Comparison of ENCODE assay signal across 1 cellular context in genomic region chr1:31745071-31745897, GRCh38.
TF ChIP-seq lines count a peak whose summit lies in the region.

No MANE protein-coding gene starts in this region.

TF ChIP-seq in HCT116, 20 proteins besides CTCF, POLR2A, EP300 and RAD21 (continued from another document):
- TF ChIP-seq REST (IDR thresholded peaks at IDR 0.05; ENCODE audit: low read depth) (no peak), ZNF274 (IDR thresholded peaks at IDR 0.05; ENCODE audit: low read depth, low read length) (no peak), CBX3 (IDR thresholded peaks at IDR 0.05; ENCODE audit: low read depth) (no peak), POLR2AphosphoS5 (IDR thresholded peaks at IDR 0.05; ENCODE audit: low read depth, low read length) (no peak), EZH2phosphoT487 (IDR thresholded peaks at IDR 0.05; ENCODE audit: borderline replicate concordance) (no peak), JUND (IDR thresholded peaks at IDR 0.05) (no peak), CEBPB (IDR thresholded peaks at IDR 0.05; ENCODE audit: low read depth) (no peak), SRF (IDR thresholded peaks at IDR 0.05; ENCODE audit: low read depth) (no peak), SP1 (IDR thresholded peaks at IDR 0.05; ENCODE audit: low read depth) (no peak), ZFX (IDR thresholded peaks at IDR 0.05) (no peak), SIN3A (IDR thresholded peaks at IDR 0.05; ENCODE audit: low read depth) (no peak), ATF3 (IDR thresholded peaks at IDR 0.05) (no peak), EZH2 (IDR thresholded peaks at IDR 0.05) (no peak), FOSL1 (IDR thresholded peaks at IDR 0.05; ENCODE audit: low read depth) (no peak), ELF1 (IDR thresholded peaks at IDR 0.05; ENCODE audit: borderline replicate concordance, low read depth) (no peak)
- TF ChIP-seq, protein P1, sequence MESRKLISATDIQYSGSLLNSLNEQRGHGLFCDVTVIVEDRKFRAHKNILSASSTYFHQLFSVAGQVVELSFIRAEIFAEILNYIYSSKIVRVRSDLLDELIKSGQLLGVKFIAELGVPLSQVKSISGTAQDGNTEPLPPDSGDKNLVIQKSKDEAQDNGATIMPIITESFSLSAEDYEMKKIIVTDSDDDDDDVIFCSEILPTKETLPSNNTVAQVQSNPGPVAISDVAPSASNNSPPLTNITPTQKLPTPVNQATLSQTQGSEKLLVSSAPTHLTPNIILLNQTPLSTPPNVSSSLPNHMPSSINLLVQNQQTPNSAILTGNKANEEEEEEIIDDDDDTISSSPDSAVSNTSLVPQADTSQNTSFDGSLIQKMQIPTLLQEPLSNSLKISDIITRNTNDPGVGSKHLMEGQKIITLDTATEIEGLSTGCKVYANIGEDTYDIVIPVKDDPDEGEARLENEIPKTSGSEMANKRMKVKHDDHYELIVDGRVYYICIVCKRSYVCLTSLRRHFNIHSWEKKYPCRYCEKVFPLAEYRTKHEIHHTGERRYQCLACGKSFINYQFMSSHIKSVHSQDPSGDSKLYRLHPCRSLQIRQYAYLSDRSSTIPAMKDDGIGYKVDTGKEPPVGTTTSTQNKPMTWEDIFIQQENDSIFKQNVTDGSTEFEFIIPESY (IDR thresholded peaks at IDR 0.05; ENCODE audit: extremely low read depth, insufficient replicate concordance, low read length), result no peak
TF ChIP-seq in HCT116: peak in this region for 0.
